Comparison of ENCODE assay signal across 8 cellular contexts in genomic region chr2:61993422-61994024, GRCh38.
DNase-seq lines count a peak whose midpoint lies in the region; ATAC-seq and TF ChIP-seq lines count a peak whose summit lies in the region.

No MANE protein-coding gene starts in this region.

- H3K9me3 ChIP-seq in NT2/D1 (ENCODE audit: insufficient read depth, low read length) (peaks cover 1% of the 10 kb centered on the region; the same call in 1 of the 2 replicates), liver (ENCODE audit: control insufficient read depth in 4 of 4, low read length in 3 of 4) (peaks cover 0 to under 1% (median 0%) of the 10 kb centered on the region in 4 donors)

- no peaks in the 10 kb centered on the region for H3K27me3 ChIP-seq in NT2/D1 (ENCODE audit: insufficient read depth, insufficient read length)
- no peaks in the 10 kb centered on the region for H3K27me3 ChIP-seq in liver (ENCODE audit: control insufficient read depth in 4 of 4, insufficient read depth in 4 of 4, low read length in 3 of 4)

- DNase-seq in DMS 273 (lab: John Stamatoyannopoulos, UW; ENCODE audit: unreplicated experiment) = peak; percentile 66
- DNase-seq in DMS 273 treated with DMSO at 0.1 percent for 48 hours (lab: John Stamatoyannopoulos, UW) = no peak
- peak; percentile 20 for DNase-seq in NT2/D1 (ENCODE audit: low read depth, low spot score)
- DNase-seq in cerebellar cortex (ENCODE audit: low spot score) = peak; percentile 53

- H3K27ac ChIP-seq in liver (ENCODE audit: low read depth in 1 of 2, low read length in 2 of 2) = no peak overlapping the region

- 75% methylated on average over 3 of the region's 3 CpGs for WGBS in liver

- H3K36me3 ChIP-seq in NT2/D1 (ENCODE audit: insufficient read depth, insufficient read length, low read length) (no peaks in the 10 kb centered on the region), liver (ENCODE audit: control insufficient read depth in 4 of 4, insufficient read depth in 3 of 4, low read depth in 1 of 4, low read length in 3 of 4) (no peaks in the 10 kb centered on the region)

- H3K9ac ChIP-seq in NT2/D1 (ENCODE audit: insufficient read length, low read depth) (no peak overlapping the region), liver (ENCODE audit: low read depth in 1 of 2, low read length in 2 of 2) (no peak overlapping the region)

- H3K4me3 ChIP-seq in NT2/D1 (ENCODE audit: insufficient read length, low read depth) (no peak overlapping the region), liver (ENCODE audit: low read depth in 1 of 3, low read length in 3 of 3) (no peak overlapping the region)

- H3K4me1 ChIP-seq in NT2/D1 (ENCODE audit: insufficient read depth, insufficient read length) (no peaks in the 10 kb centered on the region), liver (ENCODE audit: control insufficient read depth in 4 of 4, insufficient read depth in 4 of 4, low read length in 3 of 4) (peaks cover 0 to 7% (median 3%) of the 10 kb centered on the region in 4 donors)

- TF ChIP-seq CTCF in liver (IDR thresholded peaks at IDR 0.05; ENCODE audit: low read depth, low read length, missing input control) = peak; percentile 72

- TF ChIP-seq RAD21 in liver (IDR thresholded peaks at IDR 0.05) = peak; percentile 91 to 92

- ATAC-seq in HG03280 (IDR thresholded peaks at IDR 0.05; ENCODE audit: unreplicated experiment) = peak; percentile 57
- no peak for ATAC-seq in HG02973 (IDR thresholded peaks at IDR 0.05; ENCODE audit: unreplicated experiment)
- ATAC-seq in GM18858 (IDR thresholded peaks at IDR 0.05; ENCODE audit: unreplicated experiment) = no peak

TF ChIP-seq in liver, 16 proteins besides CTCF, POLR2A, EP300 and RAD21:
- TF ChIP-seq HNF4A (conservative IDR thresholded peaks at IDR 0.05) (peak in 1 of 2 donors; percentile 12), RXRA (IDR thresholded peaks at IDR 0.05) (no peak)
TF ChIP-seq in liver: peak in this region for 1.
